1 cellular context compared by ENCODE assay signal in the genomic region with DNA sequence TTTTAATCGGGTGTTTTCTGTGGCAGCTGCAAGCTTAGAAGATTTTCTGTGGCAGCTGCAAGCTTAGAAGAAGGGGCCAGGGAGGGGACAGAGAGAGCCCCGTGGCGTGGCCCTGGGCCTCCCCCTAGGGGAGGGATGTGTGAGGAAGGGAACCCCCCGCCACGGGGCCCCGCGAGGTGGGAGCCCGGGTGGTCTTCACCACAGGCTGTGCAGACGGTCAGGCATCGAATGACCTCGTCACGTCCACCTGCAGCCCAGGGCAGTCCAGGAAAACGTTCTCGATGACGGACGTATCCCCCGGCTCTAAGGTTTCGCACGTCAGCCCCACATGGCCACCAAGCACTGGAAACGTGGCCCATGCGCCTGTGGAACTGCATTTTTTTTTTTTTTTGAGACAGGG.
TF ChIP-seq lines count a peak whose summit lies in the region.

No MANE protein-coding gene starts in this region.

TF ChIP-seq in H1, 55 proteins besides CTCF, POLR2A, EP300 and RAD21:
- TF ChIP-seq SIN3A (conservative IDR thresholded peaks at IDR 0.05 in 1 of 2, IDR thresholded peaks at IDR 0.05 in 1 of 2; ENCODE audit: low read depth in 1 of 2, low read length in 2 of 2) (no peak), CHD2 (IDR thresholded peaks at IDR 0.05; ENCODE audit: low read length) (no peak), BRCA1 (IDR thresholded peaks at IDR 0.05; ENCODE audit: low read depth, low read length) (no peak), POLR2AphosphoS5 (IDR thresholded peaks at IDR 0.05; ENCODE audit: low read depth, low read length) (peak; percentile 53; the same call in 1 of the 2 replicates), CREB1 (IDR thresholded peaks at IDR 0.05) (no peak)
